8 cellular contexts compared by ENCODE assay signal in genomic region chr9:96875460-96876142, GRCh38. TPM values are rescaled to one million over a fixed set of nuclear protein-coding genes. Genes with fewer than 3 reads are reported as not detected.
DNase-seq lines count a peak whose midpoint lies in the region; ATAC-seq and TF ChIP-seq lines count a peak whose summit lies in the region.

No MANE protein-coding gene starts in this region.

- peak; percentile 38 for ATAC-seq in GM21360 (IDR thresholded peaks at IDR 0.05; ENCODE audit: unreplicated experiment)

- H3K27me3 ChIP-seq in neural progenitor cell = peaks cover 42% of the 10 kb centered on the region

- H3K4me2 ChIP-seq in neural progenitor cell = peak overlapping the region; percentile 76

- DNase-seq in DMS 273 (lab: John Stamatoyannopoulos, UW; ENCODE audit: unreplicated experiment) (peak; percentile 96), HUDEP-2 (lab: John Stamatoyannopoulos, UW; ENCODE audit: unreplicated experiment in 76 of 76) (peak in 66 of 76 experiments; percentile 9 to 78 (median 48)), NOMO-1 treated with dmso at 0.1 percent for 144 hours (lab: John Stamatoyannopoulos, UW; ENCODE audit: unreplicated experiment) (peak; percentile 78), globus pallidus (ENCODE audit: low spot score) (peak; percentile 48), neural progenitor cell (ENCODE audit: low spot score) (peak; percentile 98)
- DNase-seq in activated T-helper 2 cell treated with anti-CD3 and anti-CD28 coated beads, Interferon-gamma antibody, Interleukin-2, Interleukin-4, amounts not matched to agents 10 μg/mL and 5 μg/mL and 100 μg/mL, durations not matched to agents 14 hours and 24 hours and 36 hours (ENCODE audit: low spot score) = peak; percentile 49
- DNase-seq in effector CD8-positive, alpha-beta T cell (lab: John Stamatoyannopoulos, UW) = no peak

- H3K9ac ChIP-seq in neural progenitor cell = no peak overlapping the region

- peaks cover 24% of the 10 kb centered on the region for H3K27me3 Mint-ChIP-seq in activated T-helper 2 cell treated with anti-CD3 and anti-CD28 coated beads, Interferon-gamma antibody, Interleukin-2, Interleukin-4, amounts not matched to agents 10 μg/mL and 5 μg/mL and 100 μg/mL, durations not matched to agents 14 hours and 24 hours and 36 hours (ENCODE audit: low read depth)
- H3K27me3 Mint-ChIP-seq in neural progenitor cell (ENCODE audit: insufficient read depth, low read depth) = peaks cover 4% of the 10 kb centered on the region

- H3K4me1 ChIP-seq in neural progenitor cell = no peaks in the 10 kb centered on the region

- H4K20me1 ChIP-seq in neural progenitor cell (ENCODE audit: low read depth) = no peaks in the 10 kb centered on the region

- no peaks in the 10 kb centered on the region for H3K9me3 Mint-ChIP-seq in activated T-helper 2 cell treated with anti-CD3 and anti-CD28 coated beads, Interferon-gamma antibody, Interleukin-2, Interleukin-4, amounts not matched to agents 10 μg/mL and 5 μg/mL and 100 μg/mL, durations not matched to agents 14 hours and 24 hours and 36 hours
- no peaks in the 10 kb centered on the region for H3K9me3 Mint-ChIP-seq in neural progenitor cell

- peaks cover 26% of the 10 kb centered on the region for H3K4me1 Mint-ChIP-seq in activated T-helper 2 cell treated with anti-CD3 and anti-CD28 coated beads, Interferon-gamma antibody, Interleukin-2, Interleukin-4, amounts not matched to agents 10 μg/mL and 5 μg/mL and 100 μg/mL, durations not matched to agents 14 hours and 24 hours and 36 hours (ENCODE audit: low read depth)
- peaks cover 9% of the 10 kb centered on the region for H3K4me1 Mint-ChIP-seq in neural progenitor cell

- H3F3A ChIP-seq in neural progenitor cell (ENCODE audit: low read depth) = peaks cover 4% of the 10 kb centered on the region

- H3K27ac Mint-ChIP-seq in activated T-helper 2 cell treated with anti-CD3 and anti-CD28 coated beads, Interferon-gamma antibody, Interleukin-2, Interleukin-4, amounts not matched to agents 10 μg/mL and 5 μg/mL and 100 μg/mL, durations not matched to agents 14 hours and 24 hours and 36 hours = peak overlapping the region; percentile 80
- peak overlapping the region; percentile 59 for H3K27ac Mint-ChIP-seq in neural progenitor cell

- H3K9me3 ChIP-seq in neural progenitor cell (ENCODE audit: low read depth) = no peaks in the 10 kb centered on the region

- intact Hi-C loops in activated T-helper 2 cell treated with anti-CD3 and anti-CD28 coated beads, Interferon-gamma antibody, Interleukin-2, Interleukin-4, amounts not matched to agents 10 μg/mL and 5 μg/mL and 100 μg/mL, durations not matched to agents 14 hours and 24 hours and 36 hours (cut with micrococcal nuclease) = loop anchor here (1.0 kb wide), 1 partner anchor 17 kb away; no protein-coding TSS in a partner anchor

- H3K79me2 ChIP-seq in neural progenitor cell (ENCODE audit: low read depth) = no peaks in the 10 kb centered on the region

- peak; percentile 66 for TF ChIP-seq CTCF in neural progenitor cell (IDR thresholded peaks at IDR 0.05)

- H2AFZ ChIP-seq in neural progenitor cell (replicated peaks) = peak overlapping the region; percentile 83

- H3K4me3 Mint-ChIP-seq in activated T-helper 2 cell treated with anti-CD3 and anti-CD28 coated beads, Interferon-gamma antibody, Interleukin-2, Interleukin-4, amounts not matched to agents 10 μg/mL and 5 μg/mL and 100 μg/mL, durations not matched to agents 14 hours and 24 hours and 36 hours (ENCODE audit: low read depth) = peak overlapping the region; percentile 86
- H3K4me3 Mint-ChIP-seq in neural progenitor cell = peak overlapping the region; percentile 90

- H3K27ac ChIP-seq in neural progenitor cell = no peak overlapping the region

- H3K4me3 ChIP-seq in neural progenitor cell = peak overlapping the region; percentile 52

- peaks cover 3% of the 10 kb centered on the region for H3K36me3 Mint-ChIP-seq in activated T-helper 2 cell treated with anti-CD3 and anti-CD28 coated beads, Interferon-gamma antibody, Interleukin-2, Interleukin-4, amounts not matched to agents 10 μg/mL and 5 μg/mL and 100 μg/mL, durations not matched to agents 14 hours and 24 hours and 36 hours (ENCODE audit: low read depth)
- H3K36me3 Mint-ChIP-seq in neural progenitor cell = peaks cover 2% of the 10 kb centered on the region

- H3K36me3 ChIP-seq in neural progenitor cell = no peaks in the 10 kb centered on the region

RNA-seq across cellular contexts. Expression of gene ZNF782, which starts 21.3 kb away (rescaled TPM):
- 4.5 and 4.7 TPM in 2 replicates for total RNA-seq in activated T-helper 2 cell treated with anti-CD3 and anti-CD28 coated beads, Interferon-gamma antibody, Interleukin-2, Interleukin-4, amounts not matched to agents 10 μg/mL and 5 μg/mL and 100 μg/mL, durations not matched to agents 14 hours and 24 hours and 36 hours
- 7.1 and 7.8 TPM in 2 replicates for total RNA-seq in neural progenitor cell (ENCODE audit: low replicate concordance)

RNA-seq across cellular contexts. Expression of gene NUTM2G, which starts 53.0 kb away (rescaled TPM):
- total RNA-seq in activated T-helper 2 cell treated with anti-CD3 and anti-CD28 coated beads, Interferon-gamma antibody, Interleukin-2, Interleukin-4, amounts not matched to agents 10 μg/mL and 5 μg/mL and 100 μg/mL, durations not matched to agents 14 hours and 24 hours and 36 hours = not detected in 2 replicates
- total RNA-seq in neural progenitor cell (ENCODE audit: low replicate concordance) = not detected in 2 replicates
